In genomic region chr11:368414-369335, GRCh38 we compare ENCODE assay signal across 1 cellular context.
TF ChIP-seq lines count a peak whose summit lies in the region.

No MANE protein-coding gene starts in this region.

TF ChIP-seq in HEK293, 187 proteins besides CTCF, POLR2A, EP300 and RAD21 (continued from another document and continues in another):
- TF ChIP-seq OSR2 (tag by site-specific recombination; IDR thresholded peaks at IDR 0.05) (no peak), ZBTB11 (tag by site-specific recombination; conservative IDR thresholded peaks at IDR 0.05; ENCODE audit: low read depth) (no peak), ZNF623 (tag by site-specific recombination; IDR thresholded peaks at IDR 0.05) (no peak), BCL6B (tag by site-specific recombination; IDR thresholded peaks at IDR 0.05) (no peak), ZNF449 (tag by site-specific recombination; IDR thresholded peaks at IDR 0.05) (peak; percentile 98), ZNF843 (tag by site-specific recombination; IDR thresholded peaks at IDR 0.05) (no peak), KLF10 (tag by site-specific recombination; IDR thresholded peaks at IDR 0.05) (no peak), ZNF513 (tag by site-specific recombination; IDR thresholded peaks at IDR 0.05) (no peak), ZNF138 (tag by site-specific recombination; IDR thresholded peaks at IDR 0.05; ENCODE audit: borderline replicate concordance) (no peak), ZNF2 (tag by site-specific recombination; IDR thresholded peaks at IDR 0.05) (no peak), ZNF391 (tag by site-specific recombination; IDR thresholded peaks at IDR 0.05; ENCODE audit: borderline replicate concordance, low read depth) (no peak), ZBTB6 (tag by site-specific recombination; IDR thresholded peaks at IDR 0.05) (no peak), ZBTB48 (tag by site-specific recombination; IDR thresholded peaks at IDR 0.05) (no peak), ZNF175 (tag by site-specific recombination; IDR thresholded peaks at IDR 0.05) (no peak), SP7 (tag by site-specific recombination; IDR thresholded peaks at IDR 0.05) (no peak), ZNF132 (tag by site-specific recombination; IDR thresholded peaks at IDR 0.05; ENCODE audit: borderline replicate concordance) (no peak), KLF8 (tag by site-specific recombination; IDR thresholded peaks at IDR 0.05) (peak; percentile 19; the same call in 1 of the 2 replicates), ZNF692 (tag by site-specific recombination; IDR thresholded peaks at IDR 0.05) (no peak), ZNF169 (tag by site-specific recombination; IDR thresholded peaks at IDR 0.05) (no peak), ZIC2 (tag by site-specific recombination; IDR thresholded peaks at IDR 0.05) (peak; percentile 56; the same call in 1 of the 2 replicates), ZNF24 (tag by site-specific recombination; IDR thresholded peaks at IDR 0.05) (no peak), ZSCAN5A (tag by site-specific recombination; IDR thresholded peaks at IDR 0.05) (no peak), ZNF488 (tag by site-specific recombination; IDR thresholded peaks at IDR 0.05) (no peak), ZNF148 (tag by site-specific recombination; IDR thresholded peaks at IDR 0.05; ENCODE audit: borderline replicate concordance) (no peak), YY1 (tag by site-specific recombination; IDR thresholded peaks at IDR 0.05) (no peak), IKZF3 (tag by site-specific recombination; IDR thresholded peaks at IDR 0.05) (no peak), PATZ1 (tag by site-specific recombination; IDR thresholded peaks at IDR 0.05) (peak; percentile 71), ZNF777 (tag by site-specific recombination; IDR thresholded peaks at IDR 0.05; ENCODE audit: borderline replicate concordance) (no peak), ZNF560 (tag by site-specific recombination; IDR thresholded peaks at IDR 0.05; ENCODE audit: borderline replicate concordance) (no peak), ZBTB10 (tag by site-specific recombination; IDR thresholded peaks at IDR 0.05) (0 out of 2 replicates have a peak, but pooled peaks have one; percentile 19), ZNF529 (tag by site-specific recombination; IDR thresholded peaks at IDR 0.05; ENCODE audit: insufficient replicate concordance) (no peak), GLIS2 (tag by site-specific recombination; IDR thresholded peaks at IDR 0.05) (peak; percentile 73), ZNF341 (tag by site-specific recombination; IDR thresholded peaks at IDR 0.05; ENCODE audit: low read depth) (no peak), ZNF548 (tag by site-specific recombination; IDR thresholded peaks at IDR 0.05) (no peak), ZNF311 (tag by site-specific recombination; IDR thresholded peaks at IDR 0.05; ENCODE audit: borderline replicate concordance) (no peak)
